In the genomic region with DNA sequence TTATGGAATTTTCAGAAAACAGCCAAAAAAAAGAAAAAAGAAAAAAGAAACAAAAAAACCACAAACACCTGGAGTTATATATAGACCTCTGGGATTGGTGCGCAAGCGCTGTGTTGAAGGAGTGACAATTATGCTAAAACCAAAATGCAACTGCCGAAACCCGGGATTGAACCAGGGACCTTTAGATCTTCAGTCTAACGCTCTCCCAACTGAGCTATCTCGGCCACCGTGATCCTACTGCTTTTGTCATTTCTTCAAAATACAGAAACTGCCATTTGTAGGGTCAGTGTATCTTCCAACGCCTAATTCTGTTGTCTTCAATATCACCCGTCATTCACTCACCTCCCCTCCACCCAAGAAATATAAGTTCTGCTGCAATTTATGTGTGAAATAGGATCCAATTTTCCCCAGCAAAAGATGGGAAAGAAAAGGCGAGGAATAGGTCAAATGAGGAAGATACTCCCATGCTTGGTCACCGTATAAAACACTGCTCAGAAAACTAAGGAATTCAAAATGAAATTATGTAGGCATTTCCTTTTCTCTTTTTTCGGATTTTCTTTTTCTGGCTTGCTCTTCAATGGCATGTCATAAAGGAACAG, we compare ENCODE assay signal across 1 cellular context.
TF ChIP-seq lines count a peak whose summit lies in the region.

No MANE protein-coding gene starts in this region.

TF ChIP-seq in K562, 482 proteins besides CTCF, POLR2A, EP300 and RAD21 (continued from another document and continues in another):
- TF ChIP-seq JUNB (CRISPR knock-in tag; conservative IDR thresholded peaks at IDR 0.05) (no peak), MEF2A (IDR thresholded peaks at IDR 0.05; ENCODE audit: control insufficient read depth, low read depth, low read length) (peak; percentile 75; the same call in 1 of the 2 replicates), PTTG1 (tag; IDR thresholded peaks at IDR 0.05; ENCODE audit: low read depth) (no peak), MTA3 (IDR thresholded peaks at IDR 0.05; ENCODE audit: borderline replicate concordance) (peak; percentile 92), COPS2 (conservative IDR thresholded peaks at IDR 0.05) (no peak), HMG20A (CRISPR knock-in tag; conservative IDR thresholded peaks at IDR 0.05) (no peak), GATAD2B (IDR thresholded peaks at IDR 0.05; ENCODE audit: borderline replicate concordance) (no peak; the same call in 1 of the 2 replicates), ZNF232 (CRISPR knock-in tag; IDR thresholded peaks at IDR 0.05) (no peak), HLTF (IDR thresholded peaks at IDR 0.05) (0 out of 2 replicates have a peak, but pooled peaks have one; percentile 60), KLF13 (tag; IDR thresholded peaks at IDR 0.05; ENCODE audit: borderline replicate concordance, low read depth) (no peak), GTF2E2 (tag; IDR thresholded peaks at IDR 0.05) (no peak), CBFA2T3 (IDR thresholded peaks at IDR 0.05) (no peak), MTF1 (CRISPR knock-in tag; IDR thresholded peaks at IDR 0.05; ENCODE audit: borderline replicate concordance) (no peak), WHSC1 (IDR thresholded peaks at IDR 0.05; ENCODE audit: low read length) (no peak), ETV1 (tag; conservative IDR thresholded peaks at IDR 0.05; ENCODE audit: low read depth) (no peak), SUPT5H (IDR thresholded peaks at IDR 0.05) (no peak), GTF2A2 (tag; IDR thresholded peaks at IDR 0.05) (no peak), JUND (IDR thresholded peaks at IDR 0.05; ENCODE audit: borderline replicate concordance, low read depth, low read length) (peak; percentile 56; the same call in 1 of the 2 replicates), JUND (tag; IDR thresholded peaks at IDR 0.05; ENCODE audit: borderline replicate concordance, low read depth, low read length) (peak; percentile 46; the same call in 2 of the 3 replicates), SIX5 (IDR thresholded peaks at IDR 0.05; ENCODE audit: borderline replicate concordance in 1 of 2, insufficient read depth in 1 of 2, low read depth in 1 of 2, low read length in 2 of 2) (no peak), KDM1A (IDR thresholded peaks at IDR 0.05) (no peak; a peak in 2 of 4 replicates), ZNF24 (IDR thresholded peaks at IDR 0.05) (peak; percentile 93), SMARCE1 (IDR thresholded peaks at IDR 0.05) (no peak; the same call in 1 of the 2 replicates), TCF7L2 (IDR thresholded peaks at IDR 0.05; ENCODE audit: low read depth, low read length) (no peak), KLF16 (IDR thresholded peaks at IDR 0.05) (no peak; the same call in 1 of the 2 replicates), ZBED1 (IDR thresholded peaks at IDR 0.05) (no peak)
- TF ChIP-seq, protein P1, sequence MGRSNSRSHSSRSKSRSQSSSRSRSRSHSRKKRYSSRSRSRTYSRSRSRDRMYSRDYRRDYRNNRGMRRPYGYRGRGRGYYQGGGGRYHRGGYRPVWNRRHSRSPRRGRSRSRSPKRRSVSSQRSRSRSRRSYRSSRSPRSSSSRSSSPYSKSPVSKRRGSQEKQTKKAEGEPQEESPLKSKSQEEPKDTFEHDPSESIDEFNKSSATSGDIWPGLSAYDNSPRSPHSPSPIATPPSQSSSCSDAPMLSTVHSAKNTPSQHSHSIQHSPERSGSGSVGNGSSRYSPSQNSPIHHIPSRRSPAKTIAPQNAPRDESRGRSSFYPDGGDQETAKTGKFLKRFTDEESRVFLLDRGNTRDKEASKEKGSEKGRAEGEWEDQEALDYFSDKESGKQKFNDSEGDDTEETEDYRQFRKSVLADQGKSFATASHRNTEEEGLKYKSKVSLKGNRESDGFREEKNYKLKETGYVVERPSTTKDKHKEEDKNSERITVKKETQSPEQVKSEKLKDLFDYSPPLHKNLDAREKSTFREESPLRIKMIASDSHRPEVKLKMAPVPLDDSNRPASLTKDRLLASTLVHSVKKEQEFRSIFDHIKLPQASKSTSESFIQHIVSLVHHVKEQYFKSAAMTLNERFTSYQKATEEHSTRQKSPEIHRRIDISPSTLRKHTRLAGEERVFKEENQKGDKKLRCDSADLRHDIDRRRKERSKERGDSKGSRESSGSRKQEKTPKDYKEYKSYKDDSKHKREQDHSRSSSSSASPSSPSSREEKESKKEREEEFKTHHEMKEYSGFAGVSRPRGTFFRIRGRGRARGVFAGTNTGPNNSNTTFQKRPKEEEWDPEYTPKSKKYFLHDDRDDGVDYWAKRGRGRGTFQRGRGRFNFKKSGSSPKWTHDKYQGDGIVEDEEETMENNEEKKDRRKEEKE (IDR thresholded peaks at IDR 0.05; ENCODE audit: borderline replicate concordance in 1 of 2, control insufficient read depth in 1 of 2, low read depth in 2 of 2, low read length in 1 of 2) = 0 out of 4 replicates have a peak, but pooled peaks of 1 of the 2 experiments have one; percentile 34
- TF ChIP-seq, protein P2, sequence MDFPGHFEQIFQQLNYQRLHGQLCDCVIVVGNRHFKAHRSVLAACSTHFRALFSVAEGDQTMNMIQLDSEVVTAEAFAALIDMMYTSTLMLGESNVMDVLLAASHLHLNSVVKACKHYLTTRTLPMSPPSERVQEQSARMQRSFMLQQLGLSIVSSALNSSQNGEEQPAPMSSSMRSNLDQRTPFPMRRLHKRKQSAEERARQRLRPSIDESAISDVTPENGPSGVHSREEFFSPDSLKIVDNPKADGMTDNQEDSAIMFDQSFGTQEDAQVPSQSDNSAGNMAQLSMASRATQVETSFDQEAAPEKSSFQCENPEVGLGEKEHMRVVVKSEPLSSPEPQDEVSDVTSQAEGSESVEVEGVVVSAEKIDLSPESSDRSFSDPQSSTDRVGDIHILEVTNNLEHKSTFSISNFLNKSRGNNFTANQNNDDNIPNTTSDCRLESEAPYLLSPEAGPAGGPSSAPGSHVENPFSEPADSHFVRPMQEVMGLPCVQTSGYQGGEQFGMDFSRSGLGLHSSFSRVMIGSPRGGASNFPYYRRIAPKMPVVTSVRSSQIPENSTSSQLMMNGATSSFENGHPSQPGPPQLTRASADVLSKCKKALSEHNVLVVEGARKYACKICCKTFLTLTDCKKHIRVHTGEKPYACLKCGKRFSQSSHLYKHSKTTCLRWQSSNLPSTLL (IDR thresholded peaks at IDR 0.05) = peak; percentile 77; the same call in 1 of the 2 replicates
- TF ChIP-seq, protein P3, sequence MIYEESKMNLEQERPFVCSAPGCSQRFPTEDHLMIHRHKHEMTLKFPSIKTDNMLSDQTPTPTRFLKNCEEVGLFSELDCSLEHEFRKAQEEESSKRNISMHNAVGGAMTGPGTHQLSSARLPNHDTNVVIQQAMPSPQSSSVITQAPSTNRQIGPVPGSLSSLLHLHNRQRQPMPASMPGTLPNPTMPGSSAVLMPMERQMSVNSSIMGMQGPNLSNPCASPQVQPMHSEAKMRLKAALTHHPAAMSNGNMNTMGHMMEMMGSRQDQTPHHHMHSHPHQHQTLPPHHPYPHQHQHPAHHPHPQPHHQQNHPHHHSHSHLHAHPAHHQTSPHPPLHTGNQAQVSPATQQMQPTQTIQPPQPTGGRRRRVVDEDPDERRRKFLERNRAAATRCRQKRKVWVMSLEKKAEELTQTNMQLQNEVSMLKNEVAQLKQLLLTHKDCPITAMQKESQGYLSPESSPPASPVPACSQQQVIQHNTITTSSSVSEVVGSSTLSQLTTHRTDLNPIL (CRISPR knock-in tag; IDR thresholded peaks at IDR 0.05) = no peak
- TF ChIP-seq, protein P4, sequence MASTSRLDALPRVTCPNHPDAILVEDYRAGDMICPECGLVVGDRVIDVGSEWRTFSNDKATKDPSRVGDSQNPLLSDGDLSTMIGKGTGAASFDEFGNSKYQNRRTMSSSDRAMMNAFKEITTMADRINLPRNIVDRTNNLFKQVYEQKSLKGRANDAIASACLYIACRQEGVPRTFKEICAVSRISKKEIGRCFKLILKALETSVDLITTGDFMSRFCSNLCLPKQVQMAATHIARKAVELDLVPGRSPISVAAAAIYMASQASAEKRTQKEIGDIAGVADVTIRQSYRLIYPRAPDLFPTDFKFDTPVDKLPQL (IDR thresholded peaks at IDR 0.05; ENCODE audit: extremely low read depth, insufficient read length) = no peak
- TF ChIP-seq, protein P5, sequence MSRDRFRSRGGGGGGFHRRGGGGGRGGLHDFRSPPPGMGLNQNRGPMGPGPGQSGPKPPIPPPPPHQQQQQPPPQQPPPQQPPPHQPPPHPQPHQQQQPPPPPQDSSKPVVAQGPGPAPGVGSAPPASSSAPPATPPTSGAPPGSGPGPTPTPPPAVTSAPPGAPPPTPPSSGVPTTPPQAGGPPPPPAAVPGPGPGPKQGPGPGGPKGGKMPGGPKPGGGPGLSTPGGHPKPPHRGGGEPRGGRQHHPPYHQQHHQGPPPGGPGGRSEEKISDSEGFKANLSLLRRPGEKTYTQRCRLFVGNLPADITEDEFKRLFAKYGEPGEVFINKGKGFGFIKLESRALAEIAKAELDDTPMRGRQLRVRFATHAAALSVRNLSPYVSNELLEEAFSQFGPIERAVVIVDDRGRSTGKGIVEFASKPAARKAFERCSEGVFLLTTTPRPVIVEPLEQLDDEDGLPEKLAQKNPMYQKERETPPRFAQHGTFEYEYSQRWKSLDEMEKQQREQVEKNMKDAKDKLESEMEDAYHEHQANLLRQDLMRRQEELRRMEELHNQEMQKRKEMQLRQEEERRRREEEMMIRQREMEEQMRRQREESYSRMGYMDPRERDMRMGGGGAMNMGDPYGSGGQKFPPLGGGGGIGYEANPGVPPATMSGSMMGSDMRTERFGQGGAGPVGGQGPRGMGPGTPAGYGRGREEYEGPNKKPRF (IDR thresholded peaks at IDR 0.05; ENCODE audit: low read depth, low read length) = no peak
- TF ChIP-seq, protein P6, sequence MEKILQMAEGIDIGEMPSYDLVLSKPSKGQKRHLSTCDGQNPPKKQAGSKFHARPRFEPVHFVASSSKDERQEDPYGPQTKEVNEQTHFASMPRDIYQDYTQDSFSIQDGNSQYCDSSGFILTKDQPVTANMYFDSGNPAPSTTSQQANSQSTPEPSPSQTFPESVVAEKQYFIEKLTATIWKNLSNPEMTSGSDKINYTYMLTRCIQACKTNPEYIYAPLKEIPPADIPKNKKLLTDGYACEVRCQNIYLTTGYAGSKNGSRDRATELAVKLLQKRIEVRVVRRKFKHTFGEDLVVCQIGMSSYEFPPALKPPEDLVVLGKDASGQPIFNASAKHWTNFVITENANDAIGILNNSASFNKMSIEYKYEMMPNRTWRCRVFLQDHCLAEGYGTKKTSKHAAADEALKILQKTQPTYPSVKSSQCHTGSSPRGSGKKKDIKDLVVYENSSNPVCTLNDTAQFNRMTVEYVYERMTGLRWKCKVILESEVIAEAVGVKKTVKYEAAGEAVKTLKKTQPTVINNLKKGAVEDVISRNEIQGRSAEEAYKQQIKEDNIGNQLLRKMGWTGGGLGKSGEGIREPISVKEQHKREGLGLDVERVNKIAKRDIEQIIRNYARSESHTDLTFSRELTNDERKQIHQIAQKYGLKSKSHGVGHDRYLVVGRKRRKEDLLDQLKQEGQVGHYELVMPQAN (IDR thresholded peaks at IDR 0.05; ENCODE audit: borderline replicate concordance) = 0 out of 2 replicates have a peak, but pooled peaks have one; percentile 69
- TF ChIP-seq, protein P7, sequence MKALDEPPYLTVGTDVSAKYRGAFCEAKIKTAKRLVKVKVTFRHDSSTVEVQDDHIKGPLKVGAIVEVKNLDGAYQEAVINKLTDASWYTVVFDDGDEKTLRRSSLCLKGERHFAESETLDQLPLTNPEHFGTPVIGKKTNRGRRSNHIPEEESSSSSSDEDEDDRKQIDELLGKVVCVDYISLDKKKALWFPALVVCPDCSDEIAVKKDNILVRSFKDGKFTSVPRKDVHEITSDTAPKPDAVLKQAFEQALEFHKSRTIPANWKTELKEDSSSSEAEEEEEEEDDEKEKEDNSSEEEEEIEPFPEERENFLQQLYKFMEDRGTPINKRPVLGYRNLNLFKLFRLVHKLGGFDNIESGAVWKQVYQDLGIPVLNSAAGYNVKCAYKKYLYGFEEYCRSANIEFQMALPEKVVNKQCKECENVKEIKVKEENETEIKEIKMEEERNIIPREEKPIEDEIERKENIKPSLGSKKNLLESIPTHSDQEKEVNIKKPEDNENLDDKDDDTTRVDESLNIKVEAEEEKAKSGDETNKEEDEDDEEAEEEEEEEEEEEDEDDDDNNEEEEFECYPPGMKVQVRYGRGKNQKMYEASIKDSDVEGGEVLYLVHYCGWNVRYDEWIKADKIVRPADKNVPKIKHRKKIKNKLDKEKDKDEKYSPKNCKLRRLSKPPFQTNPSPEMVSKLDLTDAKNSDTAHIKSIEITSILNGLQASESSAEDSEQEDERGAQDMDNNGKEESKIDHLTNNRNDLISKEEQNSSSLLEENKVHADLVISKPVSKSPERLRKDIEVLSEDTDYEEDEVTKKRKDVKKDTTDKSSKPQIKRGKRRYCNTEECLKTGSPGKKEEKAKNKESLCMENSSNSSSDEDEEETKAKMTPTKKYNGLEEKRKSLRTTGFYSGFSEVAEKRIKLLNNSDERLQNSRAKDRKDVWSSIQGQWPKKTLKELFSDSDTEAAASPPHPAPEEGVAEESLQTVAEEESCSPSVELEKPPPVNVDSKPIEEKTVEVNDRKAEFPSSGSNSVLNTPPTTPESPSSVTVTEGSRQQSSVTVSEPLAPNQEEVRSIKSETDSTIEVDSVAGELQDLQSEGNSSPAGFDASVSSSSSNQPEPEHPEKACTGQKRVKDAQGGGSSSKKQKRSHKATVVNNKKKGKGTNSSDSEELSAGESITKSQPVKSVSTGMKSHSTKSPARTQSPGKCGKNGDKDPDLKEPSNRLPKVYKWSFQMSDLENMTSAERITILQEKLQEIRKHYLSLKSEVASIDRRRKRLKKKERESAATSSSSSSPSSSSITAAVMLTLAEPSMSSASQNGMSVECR (CRISPR knock-in tag; IDR thresholded peaks at IDR 0.05) = peak; percentile 47; the same call in 1 of the 2 replicates
- TF ChIP-seq, protein P8, sequence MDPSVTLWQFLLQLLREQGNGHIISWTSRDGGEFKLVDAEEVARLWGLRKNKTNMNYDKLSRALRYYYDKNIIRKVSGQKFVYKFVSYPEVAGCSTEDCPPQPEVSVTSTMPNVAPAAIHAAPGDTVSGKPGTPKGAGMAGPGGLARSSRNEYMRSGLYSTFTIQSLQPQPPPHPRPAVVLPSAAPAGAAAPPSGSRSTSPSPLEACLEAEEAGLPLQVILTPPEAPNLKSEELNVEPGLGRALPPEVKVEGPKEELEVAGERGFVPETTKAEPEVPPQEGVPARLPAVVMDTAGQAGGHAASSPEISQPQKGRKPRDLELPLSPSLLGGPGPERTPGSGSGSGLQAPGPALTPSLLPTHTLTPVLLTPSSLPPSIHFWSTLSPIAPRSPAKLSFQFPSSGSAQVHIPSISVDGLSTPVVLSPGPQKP (CRISPR knock-in tag; IDR thresholded peaks at IDR 0.05) = no peak
- TF ChIP-seq, protein P9, sequence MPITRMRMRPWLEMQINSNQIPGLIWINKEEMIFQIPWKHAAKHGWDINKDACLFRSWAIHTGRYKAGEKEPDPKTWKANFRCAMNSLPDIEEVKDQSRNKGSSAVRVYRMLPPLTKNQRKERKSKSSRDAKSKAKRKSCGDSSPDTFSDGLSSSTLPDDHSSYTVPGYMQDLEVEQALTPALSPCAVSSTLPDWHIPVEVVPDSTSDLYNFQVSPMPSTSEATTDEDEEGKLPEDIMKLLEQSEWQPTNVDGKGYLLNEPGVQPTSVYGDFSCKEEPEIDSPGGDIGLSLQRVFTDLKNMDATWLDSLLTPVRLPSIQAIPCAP (CRISPR knock-in tag; IDR thresholded peaks at IDR 0.05; ENCODE audit: borderline replicate concordance) = no peak
- TF ChIP-seq, protein P10, sequence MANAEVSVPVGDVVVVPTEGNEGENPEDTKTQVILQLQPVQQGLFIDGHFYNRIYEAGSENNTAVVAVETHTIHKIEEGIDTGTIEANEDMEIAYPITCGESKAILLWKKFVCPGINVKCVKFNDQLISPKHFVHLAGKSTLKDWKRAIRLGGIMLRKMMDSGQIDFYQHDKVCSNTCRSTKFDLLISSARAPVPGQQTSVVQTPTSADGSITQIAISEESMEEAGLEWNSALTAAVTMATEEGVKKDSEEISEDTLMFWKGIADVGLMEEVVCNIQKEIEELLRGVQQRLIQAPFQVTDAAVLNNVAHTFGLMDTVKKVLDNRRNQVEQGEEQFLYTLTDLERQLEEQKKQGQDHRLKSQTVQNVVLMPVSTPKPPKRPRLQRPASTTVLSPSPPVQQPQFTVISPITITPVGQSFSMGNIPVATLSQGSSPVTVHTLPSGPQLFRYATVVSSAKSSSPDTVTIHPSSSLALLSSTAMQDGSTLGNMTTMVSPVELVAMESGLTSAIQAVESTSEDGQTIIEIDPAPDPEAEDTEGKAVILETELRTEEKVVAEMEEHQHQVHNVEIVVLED (CRISPR knock-in tag; IDR thresholded peaks at IDR 0.05) = no peak
